Comparison of ENCODE assay signal across 1 cellular context in genomic region chr16:8931864-8932263, GRCh38.
TF ChIP-seq lines count a peak whose summit lies in the region.

No MANE protein-coding gene starts in this region.

TF ChIP-seq in HepG2, 621 proteins besides CTCF, POLR2A, EP300 and RAD21 (continued from another document and continues in another):
- TF ChIP-seq TFAP4 (IDR thresholded peaks at IDR 0.05; ENCODE audit: borderline replicate concordance, low read depth) (no peak), ZBTB7B (CRISPR knock-in tag; IDR thresholded peaks at IDR 0.05) (no peak; the same call in 1 of the 2 replicates), ARNT (IDR thresholded peaks at IDR 0.05) (no peak), PLRG1 (conservative IDR thresholded peaks at IDR 0.05) (no peak), PATZ1 (CRISPR knock-in tag; IDR thresholded peaks at IDR 0.05) (peak; percentile 64), SIN3B (IDR thresholded peaks at IDR 0.05; ENCODE audit: low read length) (no peak), ZBTB8A (CRISPR knock-in tag; IDR thresholded peaks at IDR 0.05; ENCODE audit: borderline replicate concordance, low read depth) (no peak), MAX (IDR thresholded peaks at IDR 0.05) (no peak), ZBTB43 (CRISPR knock-in tag; conservative IDR thresholded peaks at IDR 0.05) (0 out of 2 replicates have a peak, but pooled peaks have one; percentile 43), TARDBP (CRISPR knock-in tag; IDR thresholded peaks at IDR 0.05) (no peak), NBN (conservative IDR thresholded peaks at IDR 0.05) (no peak), CAMTA2 (CRISPR knock-in tag; IDR thresholded peaks at IDR 0.05; ENCODE audit: borderline replicate concordance) (no peak), MLX (CRISPR knock-in tag; IDR thresholded peaks at IDR 0.05) (no peak), BCL6 (CRISPR knock-in tag; IDR thresholded peaks at IDR 0.05) (peak; percentile 25; the same call in 1 of the 2 replicates), PCBP2 (optimal IDR thresholded peaks at IDR 0.05; ENCODE audit: low read depth, low read length, poor library complexity, severe bottlenecking) (no peak), MEF2D (CRISPR knock-in tag; IDR thresholded peaks at IDR 0.05) (no peak), POLR2G (IDR thresholded peaks at IDR 0.05; ENCODE audit: low read depth, low read length) (no peak), ZNF605 (CRISPR knock-in tag; IDR thresholded peaks at IDR 0.05) (peak; percentile 73), PHF8 (CRISPR knock-in tag; IDR thresholded peaks at IDR 0.05) (no peak), FUBP1 (CRISPR knock-in tag; IDR thresholded peaks at IDR 0.05; ENCODE audit: borderline replicate concordance) (no peak), STAG1 (CRISPR knock-in tag; IDR thresholded peaks at IDR 0.05) (no peak), ZBTB7A (CRISPR knock-in tag; IDR thresholded peaks at IDR 0.05) (0 out of 2 replicates have a peak, but pooled peaks have one; percentile 53), NR3C1 (CRISPR knock-in tag; IDR thresholded peaks at IDR 0.05) (no peak), HNF4G (IDR thresholded peaks at IDR 0.05; ENCODE audit: borderline replicate concordance, low read depth, low read length) (no peak), HNF4G (CRISPR knock-in tag; IDR thresholded peaks at IDR 0.05; ENCODE audit: borderline replicate concordance, low read depth) (no peak), SKIL (CRISPR knock-in tag; IDR thresholded peaks at IDR 0.05; ENCODE audit: borderline replicate concordance) (no peak), ZSCAN29 (CRISPR knock-in tag; conservative IDR thresholded peaks at IDR 0.05) (no peak), CHD4 (IDR thresholded peaks at IDR 0.05; ENCODE audit: borderline replicate concordance, low read length) (no peak; the same call in 1 of the 2 replicates), ELF3 (CRISPR knock-in tag; IDR thresholded peaks at IDR 0.05) (peak; percentile 44; the same call in 1 of the 2 replicates), SKI (IDR thresholded peaks at IDR 0.05; ENCODE audit: partially characterized antibody) (no peak), ARNT2 (CRISPR knock-in tag; IDR thresholded peaks at IDR 0.05; ENCODE audit: low read depth) (peak; percentile 73; the same call in 1 of the 2 replicates), ZNF460 (CRISPR knock-in tag; IDR thresholded peaks at IDR 0.05; ENCODE audit: borderline replicate concordance) (no peak), WIZ (CRISPR knock-in tag; IDR thresholded peaks at IDR 0.05) (peak; percentile 96), NR2F1 (CRISPR knock-in tag; IDR thresholded peaks at IDR 0.05) (no peak), CREB3 (CRISPR knock-in tag; IDR thresholded peaks at IDR 0.05) (no peak), ZBTB10 (CRISPR knock-in tag; IDR thresholded peaks at IDR 0.05; ENCODE audit: borderline replicate concordance) (no peak), ZBTB34 (CRISPR knock-in tag; IDR thresholded peaks at IDR 0.05) (no peak), PAXIP1 (CRISPR knock-in tag; conservative IDR thresholded peaks at IDR 0.05) (no peak), ZMAT3 (CRISPR knock-in tag; conservative IDR thresholded peaks at IDR 0.05) (no peak), AGO1 (IDR thresholded peaks at IDR 0.05; ENCODE audit: low read depth, low read length, poor library complexity, severe bottlenecking) (no peak), ZC3H13 (CRISPR knock-in tag; IDR thresholded peaks at IDR 0.05) (no peak), GATAD2A (CRISPR knock-in tag; IDR thresholded peaks at IDR 0.05) (peak; percentile 26; the same call in 1 of the 2 replicates), KDM2A (CRISPR knock-in tag; IDR thresholded peaks at IDR 0.05; ENCODE audit: borderline replicate concordance, low read depth) (peak; percentile 52; the same call in 1 of the 2 replicates), RXRA (CRISPR knock-in tag; IDR thresholded peaks at IDR 0.05) (no peak), GABPB1 (CRISPR knock-in tag; IDR thresholded peaks at IDR 0.05) (no peak), ZNF777 (CRISPR knock-in tag; IDR thresholded peaks at IDR 0.05) (no peak), SSRP1 (CRISPR knock-in tag; IDR thresholded peaks at IDR 0.05) (0 out of 2 replicates have a peak, but pooled peaks have one; percentile 70), SALL1 (CRISPR knock-in tag; IDR thresholded peaks at IDR 0.05) (peak; percentile 80), KDM3A (CRISPR knock-in tag; IDR thresholded peaks at IDR 0.05; ENCODE audit: low read depth) (0 out of 2 replicates have a peak, but pooled peaks have one; percentile 38)
